8 cellular contexts compared by ENCODE assay signal in genomic region chr19:43619262-43620060, GRCh38. TPM values are rescaled to one million over a fixed set of nuclear protein-coding genes. Genes with fewer than 3 reads are reported as not detected.
DNase-seq lines count a peak whose midpoint lies in the region; ATAC-seq and TF ChIP-seq lines count a peak whose summit lies in the region.

ZNF428 (minus strand) TSS chr19:43619629; CDS start chr19:43614304, 5,325 bp downstream.

- no peaks in the 10 kb centered on the region for H3K36me3 ChIP-seq in Peyer's patch
- no peaks in the 10 kb centered on the region for H3K36me3 ChIP-seq in esophagus squamous epithelium

- H3K4me3 ChIP-seq in Jurkat, Clone E6-1 (ENCODE audit: low read length) = peak within 1 kb of the TSS; percentile 98
- H3K4me3 ChIP-seq in Peyer's patch = peak within 1 kb of the TSS; percentile 74 to 94 (median 82)
- H3K4me3 ChIP-seq in esophagus squamous epithelium = peak within 1 kb of the TSS; percentile 66 to 90 (median 72)

- H3K27ac ChIP-seq in Peyer's patch (peak within 1 kb of the TSS; percentile 84 to 95 (median 92)), esophagus squamous epithelium (peak within 1 kb of the TSS; percentile 88 to 96 (median 92))

- TF ChIP-seq POLR2A in Peyer's patch (IDR thresholded peaks at IDR 0.05) (peak; percentile 45 to 72), esophagus squamous epithelium (IDR thresholded peaks at IDR 0.05) (peak in 3 of 4 donors; percentile 47 to 75 (median 73))

- DNase-seq in DMS53 treated with DMSO at 0.1 percent for 48 hours (lab: John Stamatoyannopoulos, UW; ENCODE audit: unreplicated experiment) (peak; percentile 85), Peyer's patch (peak; percentile 89 to 94 (median 93)), activated T-helper 1 cell treated with Interleukin-2 at 50 U/mL for 16 hours (ENCODE audit: low read depth) (peak; percentile 78), esophagus squamous epithelium (lab: John Stamatoyannopoulos, UW) (peak; percentile 32), myocyte (ENCODE audit: low read depth) (peak; percentile 93)
- DNase-seq in Jurkat, Clone E6-1 (ENCODE audit: low read depth, low spot score) = peak; percentile 95
- peak; percentile 74 to 89 for DNase-seq in stimulated activated CD8-positive, alpha-beta memory T cell treated with anti-CD3 and anti-CD28 coated beads, Interleukin-7, amount 100 ng/mL, for 4 hours (ENCODE audit: low read depth in 2 of 2)

- WGBS in esophagus squamous epithelium, 2 donors = 0% methylated on average over 5 to 30 of the region's 81 CpGs

- ATAC-seq in GM21619 (IDR thresholded peaks at IDR 0.05; ENCODE audit: unreplicated experiment) = peak; percentile 69

- H3K4me1 ChIP-seq in Peyer's patch (peaks cover 0 to 4% (median 2%) of the 10 kb centered on the region in 4 donors), esophagus squamous epithelium (peaks cover 14 to 32% (median 15%) of the 10 kb centered on the region in 3 donors)

- H3K27me3 ChIP-seq in Peyer's patch (no peaks in the 10 kb centered on the region), esophagus squamous epithelium (no peaks in the 10 kb centered on the region)

- intact Hi-C loops in esophagus squamous epithelium (cut with DNase I) = no loop called here

- H3K9me3 ChIP-seq in Peyer's patch (no peaks in the 10 kb centered on the region), esophagus squamous epithelium (no peaks in the 10 kb centered on the region)

- TF ChIP-seq CTCF in Peyer's patch (IDR thresholded peaks at IDR 0.05) (no peak), esophagus squamous epithelium (IDR thresholded peaks at IDR 0.05) (peak in 1 of 6 experiments; percentile 2)

RNA-seq across cellular contexts. Expression of gene ZNF428, which starts in this region (rescaled TPM):
- polyA plus RNA-seq in Jurkat, Clone E6-1 (2012; ENCODE audit: insufficient read depth, insufficient read length) = 89.4 TPM
- total RNA-seq in Peyer's patch (10 to 100 TPM; 10.5 to 28.1 (median 11.6) TPM), esophagus squamous epithelium (10 to 100 TPM in 2 of 4 donors, 1 to 10 TPM in 2; 7.9 to 19.3 (median 11.8) TPM), myocyte (52.6 and 65.2 TPM in 2 replicates)
- 73.7 TPM for polyA plus RNA-seq in myocyte (2012)

Comparison
In these comparisons a context has a peak if more than half of its experiments do, and no peak if none do; other contexts are left out.
1. Peak in every context shown above with its lines: DNase-seq, ATAC-seq, H3K4me3 ChIP-seq and H3K27ac ChIP-seq.
2. DNase-seq: peak in every context shown above with its lines; median percentile 95 in Jurkat, Clone E6-1; 93 in Peyer's patch; 93 in myocyte; 85 in DMS53 treated with DMSO at 0.1 percent for 48 hours; 82 in stimulated activated CD8-positive, alpha-beta memory T cell treated with anti-CD3 and anti-CD28 coated beads, Interleukin-7, amount 100 ng/mL, for 4 hours; 78 in activated T-helper 1 cell treated with Interleukin-2 at 50 U/mL for 16 hours; 32 in esophagus squamous epithelium.